Comparison of ENCODE assay signal across 26 cellular contexts in the genomic region with DNA sequence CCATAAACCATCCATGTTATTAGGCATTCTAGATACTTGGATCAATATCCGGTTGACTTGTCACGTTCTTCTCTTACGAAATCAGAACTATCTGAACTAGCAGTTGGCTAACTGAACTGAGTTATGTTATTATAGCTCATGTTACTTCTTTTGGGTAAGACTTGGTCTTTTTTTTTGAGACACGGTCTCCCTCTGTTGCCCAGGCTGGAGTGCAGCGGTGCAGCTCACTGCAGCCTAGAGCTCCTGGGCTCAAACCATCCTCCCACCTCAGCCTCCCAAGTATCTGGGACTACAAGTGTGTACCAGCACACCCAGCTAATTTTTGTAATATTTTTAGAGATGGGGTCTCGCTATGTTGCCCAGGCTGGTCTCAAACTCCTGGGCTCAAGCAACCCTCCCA.
DNase-seq lines count a peak whose midpoint lies in the region; ATAC-seq and TF ChIP-seq lines count a peak whose summit lies in the region.
"Had no signal": no experiment of that assay in that cellular context is flagged by ENCODE, and none has a peak within 500 bp of the region (broad histone marks: within the 10 kb centered on the region; RNA-seq: fewer than 3 reads in every experiment).

No MANE protein-coding gene starts in this region.

- peak overlapping the region; percentile 100 for H3K27ac Mint-ChIP-seq in activated naive CD4-positive, alpha-beta T cell treated with anti-CD3 and anti-CD28 coated beads for 36 hours
- no peak overlapping the region for H3K27ac Mint-ChIP-seq in activated naive CD4-positive, alpha-beta T cell treated with anti-CD3 and anti-CD28 coated beads, Interleukin-2, amount 10 ng/mL, durations not matched to agents 7 days and 5 days
- H3K27ac Mint-ChIP-seq in activated naive CD8-positive, alpha-beta T cell treated with anti-CD3 and anti-CD28 coated beads for 36 hours = peak overlapping the region; percentile 14
- peak overlapping the region; percentile 49 for H3K27ac Mint-ChIP-seq in stimulated activated memory B cell treated with anti-CD40 and anti-IgM and Interleukin-4, amounts not matched to agents 10 μg/mL and 1 μg/mL and 100 μg/mL, for 72 hours
- no peak overlapping the region for H3K27ac Mint-ChIP-seq in Calu3 (ENCODE audit: unreplicated experiment)

- H3K27me3 Mint-ChIP-seq in activated naive CD4-positive, alpha-beta T cell treated with anti-CD3 and anti-CD28 coated beads for 36 hours (ENCODE audit: low read depth) = no peaks in the 10 kb centered on the region
- no peaks in the 10 kb centered on the region for H3K27me3 Mint-ChIP-seq in activated naive CD4-positive, alpha-beta T cell treated with anti-CD3 and anti-CD28 coated beads, Interleukin-2, amount 10 ng/mL, durations not matched to agents 7 days and 5 days
- H3K27me3 Mint-ChIP-seq in activated naive CD8-positive, alpha-beta T cell treated with anti-CD3 and anti-CD28 coated beads for 36 hours = no peaks in the 10 kb centered on the region
- no peaks in the 10 kb centered on the region for H3K27me3 Mint-ChIP-seq in stimulated activated memory B cell treated with anti-CD40 and anti-IgM and Interleukin-4, amounts not matched to agents 10 μg/mL and 1 μg/mL and 100 μg/mL, for 72 hours
- H3K27me3 Mint-ChIP-seq in Calu3 (ENCODE audit: unreplicated experiment) = no peaks in the 10 kb centered on the region

- H3K27ac ChIP-seq in Karpas-422 (ENCODE audit: low read length) = no peak overlapping the region
- no peak overlapping the region for H3K27ac ChIP-seq in right atrium auricular region
- H3K27ac ChIP-seq: BLaER1 treated with 17β-estradiol and CSF1 and Interleukin-3, amounts not matched to agents 10 nM and 100 nM; SK-N-MC had no signal

- H3K27me3 ChIP-seq in Karpas-422 (ENCODE audit: low read length) (no peaks in the 10 kb centered on the region), right atrium auricular region (no peaks in the 10 kb centered on the region)
- H3K27me3 ChIP-seq: BLaER1 treated with 17β-estradiol and CSF1 and Interleukin-3, amounts not matched to agents 10 nM and 100 nM had no signal

- no peak overlapping the region for H3K4me3 ChIP-seq in Karpas-422 (ENCODE audit: low read length)
- no peak overlapping the region for H3K4me3 ChIP-seq in right atrium auricular region
- H3K4me3 ChIP-seq: BLaER1 treated with 17β-estradiol and CSF1 and Interleukin-3, amounts not matched to agents 10 nM and 100 nM; GM12878; lower lobe of right lung; SK-N-MC had no signal

- DNase-seq in activated naive CD4-positive, alpha-beta T cell treated with anti-CD3 and anti-CD28 coated beads for 36 hours = no peak
- DNase-seq in activated naive CD4-positive, alpha-beta T cell treated with anti-CD3 and anti-CD28 coated beads, Interleukin-2, amount 10 ng/mL, durations not matched to agents 7 days and 5 days = no peak
- DNase-seq in Karpas-422 (peak; percentile 75), NCI-H446 treated with DMSO at 0.1 percent for 48 hours (lab: John Stamatoyannopoulos, UW) (no peak), right atrium auricular region (ENCODE audit: low spot score) (no peak), Calu3 (no peak)
- no peak for DNase-seq in activated naive CD8-positive, alpha-beta T cell treated with anti-CD3 and anti-CD28 coated beads for 36 hours
- DNase-seq: activated effector memory CD4-positive, alpha-beta T cell treated with anti-CD3 and anti-CD28 coated beads, Interleukin-2, amount 50 U/mL, for 16 hours; aorta; DMS53; effector CD4-positive, alpha-beta T cell; kidney; lower lobe of right lung; NCI-H1092; NCI-H2029 treated with DMSO at 0.1 percent for 48 hours; NCI-H446; NK-92 treated with Interleukin-12 subunit alpha and Interleukin-12 subunit beta, amount 100 ng/mL, for 24 hours; RPMI8226; stimulated activated CD4-positive, alpha-beta T cell treated with anti-CD3 and anti-CD28 coated beads, Interleukin-12 subunit alpha, Interleukin-12 subunit beta, amount 100 ng/mL, for 4 hours; substantia nigra had no signal

- peak overlapping the region; percentile 28 for H3K4me2 ChIP-seq in Karpas-422 (ENCODE audit: low read depth, low read length, poor library complexity, severe bottlenecking)

- no peak overlapping the region for H3K4me3 Mint-ChIP-seq in activated naive CD4-positive, alpha-beta T cell treated with anti-CD3 and anti-CD28 coated beads for 36 hours
- H3K4me3 Mint-ChIP-seq in activated naive CD4-positive, alpha-beta T cell treated with anti-CD3 and anti-CD28 coated beads, Interleukin-2, amount 10 ng/mL, durations not matched to agents 7 days and 5 days = no peak overlapping the region
- H3K4me3 Mint-ChIP-seq in activated naive CD8-positive, alpha-beta T cell treated with anti-CD3 and anti-CD28 coated beads for 36 hours = no peak overlapping the region
- no peak overlapping the region for H3K4me3 Mint-ChIP-seq in stimulated activated memory B cell treated with anti-CD40 and anti-IgM and Interleukin-4, amounts not matched to agents 10 μg/mL and 1 μg/mL and 100 μg/mL, for 72 hours
- H3K4me3 Mint-ChIP-seq in Calu3 (ENCODE audit: low read depth, unreplicated experiment) = no peak overlapping the region

- intact Hi-C loops in activated naive CD4-positive, alpha-beta T cell treated with anti-CD3 and anti-CD28 coated beads for 36 hours (cut with micrococcal nuclease) = loop anchor here (5.0 kb wide), 1 partner anchor 323 kb away; no protein-coding TSS in a partner anchor
- intact Hi-C loops in Calu3 (cut with micrococcal nuclease; ENCODE audit: unreplicated experiment) = no loop called here

- H3K9ac ChIP-seq in Karpas-422 (ENCODE audit: low read length) = no peak overlapping the region
- H3K9ac ChIP-seq: BLaER1 treated with 17β-estradiol and CSF1 and Interleukin-3, amounts not matched to agents 10 nM and 100 nM had no signal

- CTCF ChIA-PET in activated naive CD4-positive, alpha-beta T cell treated with anti-CD3 and anti-CD28 coated beads for 36 hours (lab: Charles Lee) = interaction anchor here (0.6 to 11.1 kb wide), 8 partner anchors 8 to 338 kb away, joined by 3 to 130 read pairs (median 4); no protein-coding TSS in a partner anchor
- CTCF ChIA-PET in activated naive CD4-positive, alpha-beta T cell treated with anti-CD3 and anti-CD28 coated beads, Interleukin-2, amount 10 ng/mL, durations not matched to agents 7 days and 5 days (lab: Charles Lee) = interaction anchor here (0.8 to 1.0 kb wide), 2 partner anchors 19 to 25 kb away, joined by 3 read pairs; no protein-coding TSS in a partner anchor
- CTCF ChIA-PET in Calu3 (lab: Charles Lee) = interaction anchor here (0.6 kb wide), 1 partner anchor 466 kb away, joined by 6 read pairs; no protein-coding TSS in a partner anchor

- H3K4me1 ChIP-seq in Karpas-422 (ENCODE audit: low read length) = peaks cover 65% of the 10 kb centered on the region
- peaks cover 0 to 21% of the 10 kb centered on the region in 2 donors for H3K4me1 ChIP-seq in right atrium auricular region

- peaks cover 96% of the 10 kb centered on the region for H3K4me1 Mint-ChIP-seq in activated naive CD4-positive, alpha-beta T cell treated with anti-CD3 and anti-CD28 coated beads for 36 hours (ENCODE audit: low read depth)
- peaks cover 68% of the 10 kb centered on the region for H3K4me1 Mint-ChIP-seq in activated naive CD4-positive, alpha-beta T cell treated with anti-CD3 and anti-CD28 coated beads, Interleukin-2, amount 10 ng/mL, durations not matched to agents 7 days and 5 days
- H3K4me1 Mint-ChIP-seq in activated naive CD8-positive, alpha-beta T cell treated with anti-CD3 and anti-CD28 coated beads for 36 hours = peaks cover 79% of the 10 kb centered on the region
- H3K4me1 Mint-ChIP-seq in stimulated activated memory B cell treated with anti-CD40 and anti-IgM and Interleukin-4, amounts not matched to agents 10 μg/mL and 1 μg/mL and 100 μg/mL, for 72 hours = peaks cover 53% of the 10 kb centered on the region
- peaks cover 22% of the 10 kb centered on the region for H3K4me1 Mint-ChIP-seq in Calu3 (ENCODE audit: low read depth, unreplicated experiment)

- no peaks in the 10 kb centered on the region for H3K9me2 ChIP-seq in Karpas-422 (replicated peaks; ENCODE audit: insufficient read depth, low read length)

- no peak overlapping the region for H2AFZ ChIP-seq in Karpas-422 (ENCODE audit: low read length)

- peaks cover 48% of the 10 kb centered on the region for H3K36me3 Mint-ChIP-seq in activated naive CD4-positive, alpha-beta T cell treated with anti-CD3 and anti-CD28 coated beads for 36 hours (ENCODE audit: low read depth)
- peaks cover 76% of the 10 kb centered on the region for H3K36me3 Mint-ChIP-seq in activated naive CD4-positive, alpha-beta T cell treated with anti-CD3 and anti-CD28 coated beads, Interleukin-2, amount 10 ng/mL, durations not matched to agents 7 days and 5 days
- H3K36me3 Mint-ChIP-seq in activated naive CD8-positive, alpha-beta T cell treated with anti-CD3 and anti-CD28 coated beads for 36 hours = peaks cover 75% of the 10 kb centered on the region
- no peaks in the 10 kb centered on the region for H3K36me3 Mint-ChIP-seq in stimulated activated memory B cell treated with anti-CD40 and anti-IgM and Interleukin-4, amounts not matched to agents 10 μg/mL and 1 μg/mL and 100 μg/mL, for 72 hours
- H3K36me3 Mint-ChIP-seq in Calu3 (ENCODE audit: insufficient read depth, unreplicated experiment) = no peaks in the 10 kb centered on the region

- H3K9me3 ChIP-seq in Karpas-422 (ENCODE audit: low read length) (no peaks in the 10 kb centered on the region), right atrium auricular region (no peaks in the 10 kb centered on the region)
- H3K9me3 ChIP-seq: lower lobe of right lung had no signal

- BruUV-seq in Calu3 (replicated peaks; lab: Mats Ljungman, UMichigan) = no TSS peak

- no peaks in the 10 kb centered on the region for H4K20me1 ChIP-seq in Karpas-422 (ENCODE audit: insufficient read depth, low read depth, low read length)
- H4K20me1 ChIP-seq: BLaER1 treated with 17β-estradiol and CSF1 and Interleukin-3, amounts not matched to agents 10 nM and 100 nM had no signal

- H3K79me2 ChIP-seq in Karpas-422 (ENCODE audit: low read length) = no peaks in the 10 kb centered on the region

- H3K36me3 ChIP-seq in Karpas-422 (ENCODE audit: insufficient read depth, low read length) = no peaks in the 10 kb centered on the region
- no peaks in the 10 kb centered on the region for H3K36me3 ChIP-seq in right atrium auricular region

- no peak for ATAC-seq in stimulated activated memory B cell treated with anti-CD40 and anti-IgM and Interleukin-4, amounts not matched to agents 10 μg/mL and 1 μg/mL and 100 μg/mL, for 72 hours
- ATAC-seq: activated CD4-positive, CD25-positive, alpha-beta regulatory T cell treated with anti-CD3 and anti-CD28 coated beads, Interleukin-2, amount 50 U/mL, for 24 hours; esophagus mucosa; GM12878 had no signal

- peaks cover 4% of the 10 kb centered on the region for H3K9me3 Mint-ChIP-seq in activated naive CD4-positive, alpha-beta T cell treated with anti-CD3 and anti-CD28 coated beads for 36 hours
- H3K9me3 Mint-ChIP-seq in activated naive CD4-positive, alpha-beta T cell treated with anti-CD3 and anti-CD28 coated beads, Interleukin-2, amount 10 ng/mL, durations not matched to agents 7 days and 5 days = peaks cover 4% of the 10 kb centered on the region
- peaks cover 4% of the 10 kb centered on the region for H3K9me3 Mint-ChIP-seq in activated naive CD8-positive, alpha-beta T cell treated with anti-CD3 and anti-CD28 coated beads for 36 hours
- no peaks in the 10 kb centered on the region for H3K9me3 Mint-ChIP-seq in stimulated activated memory B cell treated with anti-CD40 and anti-IgM and Interleukin-4, amounts not matched to agents 10 μg/mL and 1 μg/mL and 100 μg/mL, for 72 hours
- no peaks in the 10 kb centered on the region for H3K9me3 Mint-ChIP-seq in Calu3 (ENCODE audit: low read depth, unreplicated experiment)

- TF ChIP-seq CTCF in right atrium auricular region (IDR thresholded peaks at IDR 0.05) (no peak), Calu3 (IDR thresholded peaks at IDR 0.05; ENCODE audit: unreplicated experiment) (no peak)

Comparison
In these comparisons a context has a peak if more than half of its experiments do, and no peak if none do; other contexts are left out.
1. H3K27ac Mint-ChIP-seq: peak in activated naive CD4-positive, alpha-beta T cell treated with anti-CD3 and anti-CD28 coated beads for 36 hours (single experiment), activated naive CD8-positive, alpha-beta T cell treated with anti-CD3 and anti-CD28 coated beads for 36 hours (single experiment) and stimulated activated memory B cell treated with anti-CD40 and anti-IgM and Interleukin-4, amounts not matched to agents 10 μg/mL and 1 μg/mL and 100 μg/mL, for 72 hours (single experiment); none in activated naive CD4-positive, alpha-beta T cell treated with anti-CD3 and anti-CD28 coated beads, Interleukin-2, amount 10 ng/mL, durations not matched to agents 7 days and 5 days (single experiment) and Calu3 (single experiment).